In genomic region chr16:88650749-88651275, GRCh38 we compare ENCODE assay signal across 8 cellular contexts. TPM values are rescaled to one million over a fixed set of nuclear protein-coding genes. Genes with fewer than 3 reads are reported as not detected.
DNase-seq lines count a peak whose midpoint lies in the region; ATAC-seq and TF ChIP-seq lines count a peak whose summit lies in the region.

Gene CYBA (minus strand): TSS chr16:88651053. CDS start chr16:88651013, 40 bp downstream.

- no peaks in the 10 kb centered on the region for H3K9me2 ChIP-seq in DOHH2 (replicated peaks; ENCODE audit: control insufficient read depth, low read length)

- peaks cover 15% of the 10 kb centered on the region for H3K4me1 Mint-ChIP-seq in chondrocyte (ENCODE audit: low read depth)

- TF ChIP-seq CTCF in DOHH2 (IDR thresholded peaks at IDR 0.05; ENCODE audit: low read depth, low read length, poor library complexity, severe bottlenecking) (no peak), chondrocyte (IDR thresholded peaks at IDR 0.05) (no peak)

- H3K9me3 Mint-ChIP-seq in chondrocyte (ENCODE audit: low read depth): no peaks in the 10 kb centered on the region

- no peaks in the 10 kb centered on the region for H3K27me3 Mint-ChIP-seq in chondrocyte (ENCODE audit: low read depth)

- no peaks in the 10 kb centered on the region for H3K27me3 ChIP-seq in DOHH2 (ENCODE audit: control insufficient read depth, low read length)

- peak within 1 kb of the TSS; percentile 49 for H3K27ac Mint-ChIP-seq in chondrocyte (ENCODE audit: unreplicated experiment)

- peaks cover 49% of the 10 kb centered on the region for H3K79me2 ChIP-seq in DOHH2 (ENCODE audit: control insufficient read depth, low read length)

- peaks cover 40% of the 10 kb centered on the region for H3K4me1 ChIP-seq in DOHH2 (ENCODE audit: control insufficient read depth, low read length)

- peaks cover 90% of the 10 kb centered on the region for H3K36me3 ChIP-seq in DOHH2 (ENCODE audit: control insufficient read depth, low read length)

- H3K4me2 ChIP-seq in DOHH2 (ENCODE audit: low read length): peak within 1 kb of the TSS; percentile 87

- H3K4me3 Mint-ChIP-seq in chondrocyte (ENCODE audit: unreplicated experiment): peak within 1 kb of the TSS; percentile 66

- ATAC-seq in GM21515 (IDR thresholded peaks at IDR 0.05; ENCODE audit: unreplicated experiment) (peak; percentile 72), left lobe of liver (peak; percentile 76)

- peak within 1 kb of the TSS; percentile 86 for H3K4me3 ChIP-seq in DOHH2 (ENCODE audit: low read length)

- H4K20me1 ChIP-seq in DOHH2 (ENCODE audit: control insufficient read depth, insufficient read depth, low read depth, low read length): peaks cover 18% of the 10 kb centered on the region

- peaks cover 6% of the 10 kb centered on the region for H3K36me3 Mint-ChIP-seq in chondrocyte (ENCODE audit: low read depth)

- no peaks in the 10 kb centered on the region for H3F3A ChIP-seq in DOHH2 (ENCODE audit: control insufficient read depth, insufficient read depth)

- peak within 1 kb of the TSS; percentile 92 for H3K27ac ChIP-seq in DOHH2 (ENCODE audit: low read depth, low read length)

- H3K9me3 ChIP-seq in DOHH2 (ENCODE audit: control insufficient read depth, insufficient read depth, low read length): no peaks in the 10 kb centered on the region

- DNase-seq in HuH-7.5 (ENCODE audit: low spot score) (peak; percentile 99), chondrocyte (ENCODE audit: low spot score) (peak; percentile 94), left lobe of liver (ENCODE audit: low spot score) (peak; percentile 70), NCI-H128 (lab: John Stamatoyannopoulos, UW; ENCODE audit: unreplicated experiment) (no peak)
- peak; percentile 48 for DNase-seq in activated CD4-positive, CD25-positive, alpha-beta regulatory T cell treated with anti-CD3 and anti-CD28 coated beads, Interleukin-2, amount 50 U/mL, for 16 hours (ENCODE audit: low read depth, low spot score)
- peak; percentile 71 to 78 for DNase-seq in stimulated activated CD4-positive, alpha-beta T cell treated with anti-CD3 and anti-CD28 coated beads, Interleukin-4, amount 100 ng/mL, for 4 hours

RNA-seq across cellular contexts. Expression of gene CYBA, which starts in this region (rescaled TPM):
- total RNA-seq in chondrocyte (13.4 to 55.1 TPM (median 51.7 TPM) in 3 replicates), left lobe of liver (32.5 TPM)
